ENCODE assay signal across 9 cellular contexts in genomic region chr13:98171806-98172569, GRCh38. TPM values are rescaled to one million over a fixed set of nuclear protein-coding genes. Genes with fewer than 3 reads are reported as not detected.
A peak's percentile ranks its signal among the peaks of the same experiment; 100 is the strongest.
DNase-seq lines count a peak whose midpoint lies in the region; ATAC-seq and TF ChIP-seq lines count a peak whose summit lies in the region.
"Had no signal": no experiment of that assay in that cellular context is flagged by ENCODE, and none has a peak within 500 bp of the region (broad histone marks: within the 10 kb centered on the region; RNA-seq: fewer than 3 reads in every experiment).

No MANE protein-coding gene starts in this region.

- DNase-seq in GM23338 (ENCODE audit: low spot score), result no peak
- DNase-seq in brain microvascular endothelial cell, result peak; percentile 63
- peak; percentile 45 for DNase-seq in iPS-NIHi11 (ENCODE audit: low spot score)
- DNase-seq in sigmoid colon, result no peak
- DNase-seq in activated CD4-positive, alpha-beta T cell treated with anti-CD3 and anti-CD28 coated beads for 4 hours, result no peak
- DNase-seq in NAMALWA (ENCODE audit: low spot score), result no peak

- no peak for TF ChIP-seq POLR2A in sigmoid colon (IDR thresholded peaks at IDR 0.05)

- no peaks in the 10 kb centered on the region for H3K9me2 ChIP-seq in GM23338 (ENCODE audit: insufficient read depth)

- H3K4me3 Mint-ChIP-seq in GM23338, result peak overlapping the region; percentile 0; the same call in 1 of the 3 replicates
- H3K4me3 Mint-ChIP-seq: natural killer cell treated with Interleukin-12 subunit alpha and Interleukin-12 subunit beta and Interleukin-15 and Interleukin-18, amount 100 ng/mL, for 72 hours had no signal

- H3K4me1 ChIP-seq in GM23338 (ENCODE audit: insufficient read depth) (peaks cover 50% of the 10 kb centered on the region), sigmoid colon (peaks cover 0 to 48% (median 43%) of the 10 kb centered on the region in 4 donors)

- peaks cover 56% of the 10 kb centered on the region for H3K4me1 Mint-ChIP-seq in GM23338

- no peak overlapping the region for H2AFZ ChIP-seq in GM23338

- peak overlapping the region; percentile 19 for H3K4me2 ChIP-seq in GM23338

- in situ Hi-C loops in brain microvascular endothelial cell (cut with HindIII; ENCODE audit: low pct_ligation_motif_present, low sequenced_read_pairs), result no loop called here

- H3K36me3 ChIP-seq in GM23338 (ENCODE audit: insufficient read depth) (no peaks in the 10 kb centered on the region), brain microvascular endothelial cell (replicated peaks) (no peaks in the 10 kb centered on the region), sigmoid colon (peaks cover 0 to 4% (median 0%) of the 10 kb centered on the region in 4 donors)

- TF ChIP-seq EP300 in sigmoid colon (IDR thresholded peaks at IDR 0.05), result no peak

- H3K27ac ChIP-seq in GM23338 (ENCODE audit: low read depth) (peak overlapping the region; percentile 87), brain microvascular endothelial cell (peak overlapping the region; percentile 91), sigmoid colon (peak overlapping the region; percentile 64 to 84 (median 75))

- 0 out of 2 replicates have a peak overlapping the region, but pooled peaks have one; percentile 20 for H3K4me3 ChIP-seq in GM23338
- no peak overlapping the region for H3K4me3 ChIP-seq in brain microvascular endothelial cell (ENCODE audit: low read depth, low read length)
- H3K4me3 ChIP-seq in sigmoid colon, result peak overlapping the region in 3 of 4 donors; percentile 12 to 27 (median 21)

- peaks cover 3% of the 10 kb centered on the region for H3K27me3 Mint-ChIP-seq in GM23338 (ENCODE audit: insufficient read depth, low read depth, poor library complexity)

- H3K27ac Mint-ChIP-seq in GM23338, result peak overlapping the region; percentile 38; the same call in 1 of the 2 replicates
- H3K27ac Mint-ChIP-seq: natural killer cell treated with Interleukin-12 subunit alpha and Interleukin-12 subunit beta and Interleukin-15 and Interleukin-18, amount 100 ng/mL, for 72 hours had no signal

- H3K27me3 ChIP-seq in GM23338 (ENCODE audit: insufficient read depth), result no peaks in the 10 kb centered on the region
- no peaks in the 10 kb centered on the region for H3K27me3 ChIP-seq in brain microvascular endothelial cell (replicated peaks)
- H3K27me3 ChIP-seq in sigmoid colon, result no peaks in the 10 kb centered on the region

- no peaks in the 10 kb centered on the region for H3K36me3 Mint-ChIP-seq in GM23338 (ENCODE audit: low read depth)
- H3K36me3 Mint-ChIP-seq: natural killer cell treated with Interleukin-12 subunit alpha and Interleukin-12 subunit beta and Interleukin-15 and Interleukin-18, amount 100 ng/mL, for 72 hours had no signal

- 65 to 67% methylated on average over 19 of the region's 19 CpGs for WGBS in sigmoid colon, 2 donors

- H3K9me3 Mint-ChIP-seq in GM23338, result no peaks in the 10 kb centered on the region
- H3K9me3 Mint-ChIP-seq: natural killer cell treated with Interleukin-12 subunit alpha and Interleukin-12 subunit beta and Interleukin-15 and Interleukin-18, amount 100 ng/mL, for 72 hours had no signal

- TF ChIP-seq CTCF in GM23338 (conservative IDR thresholded peaks at IDR 0.05; ENCODE audit: low read depth in 2 of 2) (no peak), brain microvascular endothelial cell (IDR thresholded peaks at IDR 0.05; ENCODE audit: low read depth, low read length, missing control alignments) (no peak), sigmoid colon (IDR thresholded peaks at IDR 0.05) (no peak)

- ATAC-seq in GM23338, result peak; percentile 46
- no peak for ATAC-seq in HG03139 (IDR thresholded peaks at IDR 0.05; ENCODE audit: unreplicated experiment)
- ATAC-seq in HG03469 (IDR thresholded peaks at IDR 0.05; ENCODE audit: unreplicated experiment), result no peak

- no peaks in the 10 kb centered on the region for H4K20me1 ChIP-seq in GM23338 (replicated peaks; ENCODE audit: insufficient read depth)

- intact Hi-C loops in sigmoid colon (cut with DNase I), result no loop called here

- peaks cover 82% of the 10 kb centered on the region for H3K79me2 ChIP-seq in GM23338 (replicated peaks; ENCODE audit: insufficient read depth)

- H3K9me3 ChIP-seq in sigmoid colon, result no peaks in the 10 kb centered on the region

- H3F3A ChIP-seq in GM23338 (replicated peaks; ENCODE audit: low read depth), result no peaks in the 10 kb centered on the region; the same call in 1 of the 2 replicates

TF ChIP-seq in GM23338, 12 proteins besides CTCF, POLR2A, EP300 and RAD21:
- TF ChIP-seq EZH2 (IDR thresholded peaks at IDR 0.05; ENCODE audit: low read depth, unreplicated experiment), result no peak
- no peak for TF ChIP-seq POLR2AphosphoS5 (IDR thresholded peaks at IDR 0.05; ENCODE audit: low read depth)
- TF ChIP-seq EZH2phosphoT487 (IDR thresholded peaks at IDR 0.05; ENCODE audit: unreplicated experiment), result no peak
- no peak for TF ChIP-seq ZNF331 (CRISPR knock-in tag; IDR thresholded peaks at IDR 0.05; ENCODE audit: low read depth)

RNA-seq across cellular contexts. Expression of gene RNF113B, which starts 5.1 kb away (rescaled TPM):
- total RNA-seq in GM23338 (2014; rRNA removed; shearing (Covaris generic)), result not detected in 2 replicates
- polyA plus RNA-seq in GM23338 (2016; fragmentation: Nextera tagmentation; extraction: Ambion mirVana) (0.19 and 0.21 TPM in 2 replicates), sigmoid colon (not detected)
- total RNA-seq in sigmoid colon, result not detected
- total RNA-seq: natural killer cell treated with Interleukin-12 subunit alpha and Interleukin-12 subunit beta and Interleukin-15 and Interleukin-18, amount 100 ng/mL, for 72 hours had no signal

RNA-seq across cellular contexts. Expression of gene FARP1, which starts 29.1 kb away (rescaled TPM):
- total RNA-seq in GM23338 (2014; rRNA removed; shearing (Covaris generic)), result 82.5 and 105 TPM in 2 replicates
- polyA plus RNA-seq in GM23338 (2016; fragmentation: Nextera tagmentation; extraction: Ambion mirVana), result 53.6 and 59.3 TPM in 2 replicates
- total RNA-seq in sigmoid colon, result 10 to 100 TPM; 32.9 to 96.4 (median 47.5) TPM
- polyA plus RNA-seq in sigmoid colon, result 10 to 100 TPM in 1 of 3 donors, 1 to 10 TPM in 2; 6.9 to 18.0 (median 7.8) TPM

Comparison
In these comparisons a context has a peak if more than half of its experiments do, and no peak if none do; other contexts are left out.
1. DNase-seq: peak in brain microvascular endothelial cell (single experiment) and iPS-NIHi11 (single experiment); none in GM23338 (single experiment), sigmoid colon (single experiment), activated CD4-positive, alpha-beta T cell treated with anti-CD3 and anti-CD28 coated beads for 4 hours (0 of 2) and NAMALWA (single experiment).
2. Peak in every context shown above with its lines, with median percentiles within 50 percentile points of each other: H3K27ac ChIP-seq.